ENCODE assay signal across 1 cellular context in the genomic region with DNA sequence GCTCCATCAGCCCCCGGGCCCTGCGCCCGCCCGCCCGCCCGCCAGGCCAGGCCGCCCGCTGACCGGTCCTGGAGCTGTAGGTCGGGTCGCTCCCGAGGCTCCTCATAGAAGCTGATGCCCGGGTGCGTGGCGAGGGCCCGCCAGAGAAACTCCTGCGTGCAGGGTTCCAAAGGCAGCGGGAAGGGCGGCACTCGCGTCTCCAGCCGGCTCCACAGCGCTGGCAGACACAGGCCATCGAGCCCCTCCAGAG.
TF ChIP-seq lines count a peak whose summit lies in the region.

No MANE protein-coding gene starts in this region.

TF ChIP-seq in K562, 482 proteins besides CTCF, POLR2A, EP300 and RAD21 (continued from another document):
- TF ChIP-seq, protein P1, sequence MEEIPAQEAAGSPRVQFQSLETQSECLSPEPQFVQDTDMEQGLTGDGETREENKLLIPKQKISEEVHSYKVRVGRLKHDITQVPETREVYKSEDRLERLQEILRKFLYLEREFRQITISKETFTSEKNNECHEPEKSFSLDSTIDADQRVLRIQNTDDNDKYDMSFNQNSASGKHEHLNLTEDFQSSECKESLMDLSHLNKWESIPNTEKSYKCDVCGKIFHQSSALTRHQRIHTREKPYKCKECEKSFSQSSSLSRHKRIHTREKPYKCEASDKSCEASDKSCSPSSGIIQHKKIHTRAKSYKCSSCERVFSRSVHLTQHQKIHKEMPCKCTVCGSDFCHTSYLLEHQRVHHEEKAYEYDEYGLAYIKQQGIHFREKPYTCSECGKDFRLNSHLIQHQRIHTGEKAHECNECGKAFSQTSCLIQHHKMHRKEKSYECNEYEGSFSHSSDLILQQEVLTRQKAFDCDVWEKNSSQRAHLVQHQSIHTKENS (CRISPR knock-in tag; IDR thresholded peaks at IDR 0.05): no peak
- TF ChIP-seq HSF4 (CRISPR knock-in tag; IDR thresholded peaks at IDR 0.05; ENCODE audit: borderline replicate concordance): no peak
- TF ChIP-seq, protein P2, sequence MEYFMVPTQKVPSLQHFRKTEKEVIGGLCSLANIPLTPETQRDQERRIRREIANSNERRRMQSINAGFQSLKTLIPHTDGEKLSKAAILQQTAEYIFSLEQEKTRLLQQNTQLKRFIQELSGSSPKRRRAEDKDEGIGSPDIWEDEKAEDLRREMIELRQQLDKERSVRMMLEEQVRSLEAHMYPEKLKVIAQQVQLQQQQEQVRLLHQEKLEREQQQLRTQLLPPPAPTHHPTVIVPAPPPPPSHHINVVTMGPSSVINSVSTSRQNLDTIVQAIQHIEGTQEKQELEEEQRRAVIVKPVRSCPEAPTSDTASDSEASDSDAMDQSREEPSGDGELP (CRISPR knock-in tag; IDR thresholded peaks at IDR 0.05; ENCODE audit: borderline replicate concordance): no peak
- TF ChIP-seq HNRNPH1 (optimal IDR thresholded peaks at IDR 0.05; ENCODE audit: low read depth, low read length): no peak
- TF ChIP-seq POU5F1 (IDR thresholded peaks at IDR 0.05; ENCODE audit: borderline replicate concordance, low read depth, low read length, partially characterized antibody): no peak
- no peak for TF ChIP-seq NCOA6 (IDR thresholded peaks at IDR 0.05)
- peak; percentile 57; the same call in 1 of the 2 replicates for TF ChIP-seq SIN3B (IDR thresholded peaks at IDR 0.05; ENCODE audit: low read depth)
- TF ChIP-seq, protein P3, sequence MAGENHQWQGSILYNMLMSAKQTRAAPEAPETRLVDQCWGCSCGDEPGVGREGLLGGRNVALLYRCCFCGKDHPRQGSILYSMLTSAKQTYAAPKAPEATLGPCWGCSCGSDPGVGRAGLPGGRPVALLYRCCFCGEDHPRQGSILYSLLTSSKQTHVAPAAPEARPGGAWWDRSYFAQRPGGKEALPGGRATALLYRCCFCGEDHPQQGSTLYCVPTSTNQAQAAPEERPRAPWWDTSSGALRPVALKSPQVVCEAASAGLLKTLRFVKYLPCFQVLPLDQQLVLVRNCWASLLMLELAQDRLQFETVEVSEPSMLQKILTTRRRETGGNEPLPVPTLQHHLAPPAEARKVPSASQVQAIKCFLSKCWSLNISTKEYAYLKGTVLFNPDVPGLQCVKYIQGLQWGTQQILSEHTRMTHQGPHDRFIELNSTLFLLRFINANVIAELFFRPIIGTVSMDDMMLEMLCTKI (IDR thresholded peaks at IDR 0.05; ENCODE audit: partially characterized antibody): no peak
- TF ChIP-seq, protein P4, sequence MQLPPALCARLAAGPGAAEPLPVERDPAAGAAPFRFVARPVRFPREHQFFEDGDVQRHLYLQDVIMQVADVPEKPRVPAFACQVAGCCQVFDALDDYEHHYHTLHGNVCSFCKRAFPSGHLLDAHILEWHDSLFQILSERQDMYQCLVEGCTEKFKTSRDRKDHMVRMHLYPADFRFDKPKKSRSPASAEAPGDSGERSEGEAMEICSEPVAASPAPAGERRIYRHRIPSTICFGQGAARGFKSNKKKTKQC (CRISPR knock-in tag; IDR thresholded peaks at IDR 0.05): no peak
- no peak for TF ChIP-seq KHSRP (IDR thresholded peaks at IDR 0.05)
- no peak for TF ChIP-seq RNF2 (IDR thresholded peaks at IDR 0.05)
- no peak for TF ChIP-seq GATA2 (CRISPR knock-in tag; IDR thresholded peaks at IDR 0.05)
- TF ChIP-seq KDM5B (IDR thresholded peaks at IDR 0.05; ENCODE audit: insufficient replicate concordance, low read depth, low read length): peak; percentile 72
- TF ChIP-seq FOSL1 (tag; conservative IDR thresholded peaks at IDR 0.05): 0 out of 2 replicates have a peak, but pooled peaks have one; percentile 15
- TF ChIP-seq ZNF445 (CRISPR knock-in tag; IDR thresholded peaks at IDR 0.05; ENCODE audit: low read depth): no peak
- TF ChIP-seq ZNF644 (tag; IDR thresholded peaks at IDR 0.05; ENCODE audit: low read depth): no peak
- TF ChIP-seq XRCC3 (IDR thresholded peaks at IDR 0.05): no peak
- TF ChIP-seq MCM2 (IDR thresholded peaks at IDR 0.05; ENCODE audit: low read depth): no peak
- no peak for TF ChIP-seq CCNT2 (IDR thresholded peaks at IDR 0.05; ENCODE audit: borderline replicate concordance, extremely low read depth, insufficient read length, low read depth, low read length)
- TF ChIP-seq BRCA1 (IDR thresholded peaks at IDR 0.05): no peak
- TF ChIP-seq BRCA1 (CRISPR knock-in tag; IDR thresholded peaks at IDR 0.05): no peak
- no peak for TF ChIP-seq ZNF23 (CRISPR knock-in tag; IDR thresholded peaks at IDR 0.05)
- TF ChIP-seq MYNN (IDR thresholded peaks at IDR 0.05): no peak
- no peak for TF ChIP-seq MYNN (CRISPR knock-in tag; IDR thresholded peaks at IDR 0.05)
- TF ChIP-seq SMAD4 (CRISPR knock-in tag; conservative IDR thresholded peaks at IDR 0.05): no peak
- TF ChIP-seq, protein P5, sequence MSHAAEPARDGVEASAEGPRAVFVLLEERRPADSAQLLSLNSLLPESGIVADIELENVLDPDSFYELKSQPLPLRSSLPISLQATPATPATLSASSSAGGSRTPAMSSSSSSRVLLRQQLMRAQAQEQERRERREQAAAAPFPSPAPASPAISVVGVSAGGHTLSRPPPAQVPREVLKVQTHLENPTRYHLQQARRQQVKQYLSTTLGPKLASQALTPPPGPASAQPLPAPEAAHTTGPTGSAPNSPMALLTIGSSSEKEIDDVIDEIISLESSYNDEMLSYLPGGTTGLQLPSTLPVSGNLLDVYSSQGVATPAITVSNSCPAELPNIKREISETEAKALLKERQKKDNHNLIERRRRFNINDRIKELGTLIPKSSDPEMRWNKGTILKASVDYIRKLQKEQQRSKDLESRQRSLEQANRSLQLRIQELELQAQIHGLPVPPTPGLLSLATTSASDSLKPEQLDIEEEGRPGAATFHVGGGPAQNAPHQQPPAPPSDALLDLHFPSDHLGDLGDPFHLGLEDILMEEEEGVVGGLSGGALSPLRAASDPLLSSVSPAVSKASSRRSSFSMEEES (CRISPR knock-in tag; IDR thresholded peaks at IDR 0.05): no peak
- TF ChIP-seq, protein P6, sequence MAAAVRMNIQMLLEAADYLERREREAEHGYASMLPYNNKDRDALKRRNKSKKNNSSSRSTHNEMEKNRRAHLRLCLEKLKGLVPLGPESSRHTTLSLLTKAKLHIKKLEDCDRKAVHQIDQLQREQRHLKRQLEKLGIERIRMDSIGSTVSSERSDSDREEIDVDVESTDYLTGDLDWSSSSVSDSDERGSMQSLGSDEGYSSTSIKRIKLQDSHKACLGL (CRISPR knock-in tag; IDR thresholded peaks at IDR 0.05; ENCODE audit: borderline replicate concordance, poor library complexity, severe bottlenecking): no peak
- TF ChIP-seq, protein P7, sequence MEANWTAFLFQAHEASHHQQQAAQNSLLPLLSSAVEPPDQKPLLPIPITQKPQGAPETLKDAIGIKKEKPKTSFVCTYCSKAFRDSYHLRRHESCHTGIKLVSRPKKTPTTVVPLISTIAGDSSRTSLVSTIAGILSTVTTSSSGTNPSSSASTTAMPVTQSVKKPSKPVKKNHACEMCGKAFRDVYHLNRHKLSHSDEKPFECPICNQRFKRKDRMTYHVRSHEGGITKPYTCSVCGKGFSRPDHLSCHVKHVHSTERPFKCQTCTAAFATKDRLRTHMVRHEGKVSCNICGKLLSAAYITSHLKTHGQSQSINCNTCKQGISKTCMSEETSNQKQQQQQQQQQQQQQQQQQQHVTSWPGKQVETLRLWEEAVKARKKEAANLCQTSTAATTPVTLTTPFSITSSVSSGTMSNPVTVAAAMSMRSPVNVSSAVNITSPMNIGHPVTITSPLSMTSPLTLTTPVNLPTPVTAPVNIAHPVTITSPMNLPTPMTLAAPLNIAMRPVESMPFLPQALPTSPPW (CRISPR knock-in tag; IDR thresholded peaks at IDR 0.05): peak; percentile 6; the same call in 1 of the 2 replicates
- no peak for TF ChIP-seq ZNF24 (IDR thresholded peaks at IDR 0.05)
- no peak for TF ChIP-seq RFX5 (IDR thresholded peaks at IDR 0.05; ENCODE audit: low read depth, low read length)
